25 cellular contexts compared by ENCODE assay signal in genomic region chr22:21099578-21099977, GRCh38. TPM values are rescaled to one million over a fixed set of nuclear protein-coding genes. Genes with fewer than 3 reads are reported as not detected.
DNase-seq lines count a peak whose midpoint lies in the region; ATAC-seq and TF ChIP-seq lines count a peak whose summit lies in the region.
"Had no signal": no experiment of that assay in that cellular context is flagged by ENCODE, and none has a peak within 500 bp of the region (broad histone marks: within the 10 kb centered on the region; RNA-seq: fewer than 3 reads in every experiment).

No MANE protein-coding gene starts in this region.

- no peak overlapping the region for H3K4me2 ChIP-seq in neural progenitor cell

- H3K27me3 ChIP-seq in neural progenitor cell = peaks cover 13% of the 10 kb centered on the region
- H3K27me3 ChIP-seq: BE2C, BLaER1 had no signal

- CTCF ChIA-PET in T-cell (lab: Charles Lee) = no interaction called here

- H3K27me3 Mint-ChIP-seq in HFFc6 (ENCODE audit: insufficient read depth) = peaks cover 7% of the 10 kb centered on the region; the same call in 1 of the 2 replicates
- peaks cover 6% of the 10 kb centered on the region for H3K27me3 Mint-ChIP-seq in neural progenitor cell (ENCODE audit: insufficient read depth, low read depth)
- H3K27me3 Mint-ChIP-seq in T-cell = peaks cover 15 to 17% of the 10 kb centered on the region in 2 donors

- no peak overlapping the region for H3K4me3 Mint-ChIP-seq in HFFc6
- no peak overlapping the region for H3K4me3 Mint-ChIP-seq in neural progenitor cell
- H3K4me3 Mint-ChIP-seq in T-cell = no peak overlapping the region
- H3K4me3 Mint-ChIP-seq: CD14-positive monocyte; CD4-positive, alpha-beta memory T cell; CD4-positive, CD25-positive, alpha-beta regulatory T cell; CD8-positive, alpha-beta memory T cell had no signal

- H3K4me3 ChIP-seq in neural progenitor cell = no peak overlapping the region
- H3K4me3 ChIP-seq: BLaER1, GM12878 had no signal

- H3K27ac Mint-ChIP-seq in HFFc6 (peak overlapping the region; percentile 29; the same call in 1 of the 2 replicates), neural progenitor cell (peak overlapping the region; percentile 78), T-cell (no peak overlapping the region)
- H3K27ac Mint-ChIP-seq: CD14-positive monocyte; CD4-positive, alpha-beta memory T cell; CD4-positive, CD25-positive, alpha-beta regulatory T cell; CD8-positive, alpha-beta memory T cell had no signal

- POLR2A ChIA-PET in T-cell (lab: Charles Lee) = no interaction called here

- no peaks in the 10 kb centered on the region for H3F3A ChIP-seq in neural progenitor cell (ENCODE audit: low read depth)

- H3K4me1 Mint-ChIP-seq in HFFc6 (ENCODE audit: low read depth) (peaks cover 57% of the 10 kb centered on the region), neural progenitor cell (peaks cover 15% of the 10 kb centered on the region), T-cell (peaks cover 5 to 8% (median 7%) of the 10 kb centered on the region in 3 donors)

- no peaks in the 10 kb centered on the region for H3K79me2 ChIP-seq in neural progenitor cell (ENCODE audit: low read depth)

- H3K9me3 ChIP-seq in neural progenitor cell (ENCODE audit: low read depth) = no peaks in the 10 kb centered on the region
- H3K9me3 ChIP-seq: BE2C, BLaER1 had no signal

- no peak for DNase-seq in HFFc6
- DNase-seq in neural progenitor cell (ENCODE audit: low spot score) = no peak
- DNase-seq in T-cell = no peak
- no peak for DNase-seq in hippocampal formation (lab: John Stamatoyannopoulos, UW)
- no peak for DNase-seq in stimulated activated CD4-positive, alpha-beta T cell treated with anti-CD3 and anti-CD28 coated beads, Interleukin-4, amount 100 ng/mL, for 24 hours
- DNase-seq: 8988T; ACHN; BE2C; C1 segment of cervical spinal cord; CD4-positive, alpha-beta memory T cell; CD4-positive, CD25-positive, alpha-beta regulatory T cell; CD8-positive, alpha-beta memory T cell; COR-L47; DMS 273 treated with DMSO at 0.1 percent for 48 hours; DMS153; DMS53; DMS79; DND-41; GDM1 had no signal

- no peaks in the 10 kb centered on the region for H4K20me1 ChIP-seq in neural progenitor cell (ENCODE audit: low read depth)
- H4K20me1 ChIP-seq: BLaER1 had no signal

- no peak for ATAC-seq in T-cell (replicated peaks in 1 of 4)
- ATAC-seq: GM12878 had no signal

- TF ChIP-seq CTCF in HFFc6 (IDR thresholded peaks at IDR 0.05) (no peak), neural progenitor cell (IDR thresholded peaks at IDR 0.05) (no peak)

- H3K9me3 Mint-ChIP-seq in HFFc6 (no peaks in the 10 kb centered on the region), neural progenitor cell (no peaks in the 10 kb centered on the region), T-cell (no peaks in the 10 kb centered on the region)
- H3K9me3 Mint-ChIP-seq: CD14-positive monocyte; CD4-positive, alpha-beta memory T cell; CD8-positive, alpha-beta memory T cell had no signal

- no peak overlapping the region for H3K9ac ChIP-seq in neural progenitor cell
- H3K9ac ChIP-seq: BLaER1 had no signal

- H3K36me3 Mint-ChIP-seq in HFFc6 (ENCODE audit: low read depth) = no peaks in the 10 kb centered on the region
- H3K36me3 Mint-ChIP-seq in neural progenitor cell = no peaks in the 10 kb centered on the region
- H3K36me3 Mint-ChIP-seq in T-cell = no peaks in the 10 kb centered on the region
- H3K36me3 Mint-ChIP-seq: CD14-positive monocyte; CD4-positive, alpha-beta memory T cell; CD8-positive, alpha-beta memory T cell had no signal

- H3K36me3 ChIP-seq in neural progenitor cell = no peaks in the 10 kb centered on the region
- H3K36me3 ChIP-seq: BE2C, BLaER1 had no signal

- H3K27ac ChIP-seq in neural progenitor cell = no peak overlapping the region
- H3K27ac ChIP-seq: BLaER1 had no signal

- no peak overlapping the region for H2AFZ ChIP-seq in neural progenitor cell (replicated peaks)

- no peaks in the 10 kb centered on the region for H3K4me1 ChIP-seq in neural progenitor cell
- H3K4me1 ChIP-seq: BE2C had no signal

RNA-seq across cellular contexts. Expression of gene LRRC74B, which starts 53.8 kb away (rescaled TPM):
- not detected for total RNA-seq in HFFc6 (2021; fragmentation: NEBNext Ultra II Directional; extraction: Animal tissue kit (Norgen Biotek cat#: 25700))
- total RNA-seq in neural progenitor cell (ENCODE audit: low replicate concordance) (not detected in 2 replicates), T-cell (under 1 TPM in 2 of 5 donors, not detected in 3; 0.16 to 0.25 TPM)
- total RNA-seq: A673; CD4-positive, alpha-beta memory T cell; CD8-positive, alpha-beta memory T cell; Daoy; G401; GM12878 had no signal

Comparison
In these comparisons a context has a peak if more than half of its experiments do, and no peak if none do; other contexts are left out.
1. H3K27ac Mint-ChIP-seq: peak in HFFc6 (single experiment) and neural progenitor cell (single experiment); none in T-cell (0 of 2).